14 cellular contexts compared by ENCODE assay signal in genomic region chr21:44206698-44207676, GRCh38. TPM values are rescaled to one million over a fixed set of nuclear protein-coding genes. Genes with fewer than 3 reads are reported as not detected.
DNase-seq lines count a peak whose midpoint lies in the region; ATAC-seq, FAIRE-seq and TF ChIP-seq lines count a peak whose summit lies in the region.
"Not testable (repeated sequence)": the region's sequence is repeated elsewhere in the genome, so short reads cannot be mapped to it uniquely, and the experiment has no call there.
"Had no signal": no experiment of that assay in that cellular context is flagged by ENCODE, and none has a peak within 500 bp of the region (broad histone marks: within the 10 kb centered on the region; RNA-seq: fewer than 3 reads in every experiment).

No MANE protein-coding gene starts in this region.

- FAIRE-seq in GM12892 (lab: Jason Lieb, UNC), result peak; percentile 91
- not testable (repeated sequence) for FAIRE-seq in pancreas (lab: Jason Lieb, UNC)

- not testable (repeated sequence) for H3K36me3 Mint-ChIP-seq in activated CD8-positive, alpha-beta memory T cell treated with anti-CD3 and anti-CD28 coated beads, Interleukin-2, amount 10 ng/mL, durations not matched to agents 7 days and 5 days

- not testable (repeated sequence) for DNase-seq in GM12892 (ENCODE audit: insufficient read length); activated CD8-positive, alpha-beta memory T cell treated with anti-CD3 and anti-CD28 coated beads, Interleukin-2, amount 10 ng/mL, durations not matched to agents 7 days and 5 days; left cardiac atrium; pancreas

- H3K9me3 ChIP-seq in pancreas, result not testable (repeated sequence)

- not testable (repeated sequence) for H3K4me1 ChIP-seq in pancreas

- H3K9me3 Mint-ChIP-seq in activated CD8-positive, alpha-beta memory T cell treated with anti-CD3 and anti-CD28 coated beads, Interleukin-2, amount 10 ng/mL, durations not matched to agents 7 days and 5 days (ENCODE audit: low read depth), result not testable (repeated sequence)

- WGBS in pancreas, 2 donors, result no CpG with 5 or more reads among the region's 33 CpGs

- H3K27ac ChIP-seq in pancreas, result not testable (repeated sequence)

- intact Hi-C loops in left cardiac atrium (cut with DNase I); pancreas (cut with DNase I): not testable (repeated sequence)

- H3K27me3 ChIP-seq in pancreas, result not testable (repeated sequence)

- H3K27ac Mint-ChIP-seq in activated CD8-positive, alpha-beta memory T cell treated with anti-CD3 and anti-CD28 coated beads, Interleukin-2, amount 10 ng/mL, durations not matched to agents 7 days and 5 days, result not testable (repeated sequence)

- H3K4me1 Mint-ChIP-seq in activated CD8-positive, alpha-beta memory T cell treated with anti-CD3 and anti-CD28 coated beads, Interleukin-2, amount 10 ng/mL, durations not matched to agents 7 days and 5 days, result not testable (repeated sequence)

- CTCF ChIA-PET in activated CD8-positive, alpha-beta memory T cell treated with anti-CD3 and anti-CD28 coated beads, Interleukin-2, amount 10 ng/mL, durations not matched to agents 7 days and 5 days (lab: Charles Lee), result not testable (repeated sequence)

- TF ChIP-seq CTCF in pancreas (IDR thresholded peaks at IDR 0.05), result not testable (repeated sequence)

- not testable (repeated sequence) for TF ChIP-seq POLR2A in GM12892 (IDR thresholded peaks at IDR 0.05; ENCODE audit: low read depth, low read length)

- not testable (repeated sequence) for H3K4me3 ChIP-seq in pancreas

- H3K4me3 Mint-ChIP-seq in activated CD8-positive, alpha-beta memory T cell treated with anti-CD3 and anti-CD28 coated beads, Interleukin-2, amount 10 ng/mL, durations not matched to agents 7 days and 5 days, result not testable (repeated sequence)

- ATAC-seq in GM19395 (IDR thresholded peaks at IDR 0.05; ENCODE audit: unreplicated experiment), result peak; percentile 80
- peak; percentile 58 for ATAC-seq in GM21717 (IDR thresholded peaks at IDR 0.05; ENCODE audit: unreplicated experiment)
- ATAC-seq in HG02943 (IDR thresholded peaks at IDR 0.05; ENCODE audit: low read depth, unreplicated experiment), result peak; percentile 62
- ATAC-seq in HG03432 (IDR thresholded peaks at IDR 0.05; ENCODE audit: unreplicated experiment), result peak; percentile 63
- ATAC-seq in activated CD8-positive, alpha-beta memory T cell treated with anti-CD3 and anti-CD28 coated beads, Interleukin-2, amount 10 ng/mL, durations not matched to agents 7 days and 5 days, result peak; percentile 87
- peak; percentile 28 to 56 for ATAC-seq in left cardiac atrium
- ATAC-seq in pancreas, result peak; percentile 43 to 75 (median 74)

- not testable (repeated sequence) for H3K27me3 Mint-ChIP-seq in activated CD8-positive, alpha-beta memory T cell treated with anti-CD3 and anti-CD28 coated beads, Interleukin-2, amount 10 ng/mL, durations not matched to agents 7 days and 5 days

- not testable (repeated sequence) for H3K36me3 ChIP-seq in pancreas

RNA-seq across cellular contexts. Expression of gene ICOSLG, which starts 33.8 kb away (rescaled TPM):
- polyA plus RNA-seq in GM12892 (2012; ENCODE audit: missing spikeins), result 7.7 TPM
- 1 to 10 TPM; 1.1 to 1.7 TPM for total RNA-seq in activated CD8-positive, alpha-beta memory T cell treated with anti-CD3 and anti-CD28 coated beads, Interleukin-2, amount 10 ng/mL, durations not matched to agents 7 days and 5 days
- 1 to 10 TPM; 6.1 to 6.4 TPM for total RNA-seq in left cardiac atrium
- 1 to 10 TPM in 3 of 6 donors, under 1 TPM in 3; 0.46 to 2.7 (median 0.99) TPM for total RNA-seq in pancreas
- polyA plus RNA-seq in pancreas, result under 1 TPM; 0.72 to 0.87 TPM

RNA-seq across cellular contexts. Expression of gene DNMT3L, which starts 54.7 kb away (rescaled TPM):
- polyA plus RNA-seq in GM12892 (2012; ENCODE audit: missing spikeins), result not detected
- not detected for total RNA-seq in activated CD8-positive, alpha-beta memory T cell treated with anti-CD3 and anti-CD28 coated beads, Interleukin-2, amount 10 ng/mL, durations not matched to agents 7 days and 5 days
- not detected for total RNA-seq in left cardiac atrium
- total RNA-seq in pancreas, result not detected
- not detected for polyA plus RNA-seq in pancreas
- total RNA-seq: A673; activated CD4-positive, alpha-beta memory T cell treated with anti-CD3 and anti-CD28 coated beads, Interleukin-2, amount 10 ng/mL, durations not matched to agents 7 days and 5 days; glomerular endothelial cell; HFFc6; mononuclear cell; suprapubic skin had no signal
